ENCODE assay signal across 1 cellular context in the genomic region with DNA sequence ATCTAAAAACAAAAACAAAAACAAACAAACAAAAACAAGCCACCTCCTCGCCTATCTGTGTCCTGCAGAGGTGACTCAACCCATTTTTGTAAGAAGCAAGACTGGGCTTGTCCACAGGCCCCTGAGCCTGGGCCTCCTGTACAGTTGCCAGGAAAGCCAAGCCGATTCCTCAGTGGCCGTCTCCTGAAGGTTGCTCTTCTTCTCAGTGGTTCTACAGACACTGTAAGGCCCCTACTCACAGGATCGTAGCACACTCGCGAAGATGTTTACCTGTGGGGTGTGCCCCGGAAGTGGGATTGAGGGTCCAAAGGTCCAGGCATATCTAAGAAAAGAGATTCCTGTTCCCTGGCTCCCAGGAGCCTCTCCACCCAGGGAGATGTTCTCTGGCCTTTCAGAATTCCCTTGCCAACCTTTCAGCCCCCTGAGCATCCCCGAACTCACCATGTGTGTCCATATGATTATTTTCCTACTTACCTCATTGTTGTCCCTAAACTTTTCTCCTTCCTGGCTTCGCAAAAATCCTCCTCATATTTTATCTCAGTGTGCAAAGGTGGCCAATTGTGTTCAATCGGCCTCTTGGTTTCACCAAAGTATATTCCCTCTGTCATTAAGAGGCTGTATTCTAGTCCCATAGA.
TF ChIP-seq lines count a peak whose summit lies in the region.

No MANE protein-coding gene starts in this region.

TF ChIP-seq in GM23338, 12 proteins besides CTCF, POLR2A, EP300 and RAD21 (continued from another document):
- TF ChIP-seq, protein P1, sequence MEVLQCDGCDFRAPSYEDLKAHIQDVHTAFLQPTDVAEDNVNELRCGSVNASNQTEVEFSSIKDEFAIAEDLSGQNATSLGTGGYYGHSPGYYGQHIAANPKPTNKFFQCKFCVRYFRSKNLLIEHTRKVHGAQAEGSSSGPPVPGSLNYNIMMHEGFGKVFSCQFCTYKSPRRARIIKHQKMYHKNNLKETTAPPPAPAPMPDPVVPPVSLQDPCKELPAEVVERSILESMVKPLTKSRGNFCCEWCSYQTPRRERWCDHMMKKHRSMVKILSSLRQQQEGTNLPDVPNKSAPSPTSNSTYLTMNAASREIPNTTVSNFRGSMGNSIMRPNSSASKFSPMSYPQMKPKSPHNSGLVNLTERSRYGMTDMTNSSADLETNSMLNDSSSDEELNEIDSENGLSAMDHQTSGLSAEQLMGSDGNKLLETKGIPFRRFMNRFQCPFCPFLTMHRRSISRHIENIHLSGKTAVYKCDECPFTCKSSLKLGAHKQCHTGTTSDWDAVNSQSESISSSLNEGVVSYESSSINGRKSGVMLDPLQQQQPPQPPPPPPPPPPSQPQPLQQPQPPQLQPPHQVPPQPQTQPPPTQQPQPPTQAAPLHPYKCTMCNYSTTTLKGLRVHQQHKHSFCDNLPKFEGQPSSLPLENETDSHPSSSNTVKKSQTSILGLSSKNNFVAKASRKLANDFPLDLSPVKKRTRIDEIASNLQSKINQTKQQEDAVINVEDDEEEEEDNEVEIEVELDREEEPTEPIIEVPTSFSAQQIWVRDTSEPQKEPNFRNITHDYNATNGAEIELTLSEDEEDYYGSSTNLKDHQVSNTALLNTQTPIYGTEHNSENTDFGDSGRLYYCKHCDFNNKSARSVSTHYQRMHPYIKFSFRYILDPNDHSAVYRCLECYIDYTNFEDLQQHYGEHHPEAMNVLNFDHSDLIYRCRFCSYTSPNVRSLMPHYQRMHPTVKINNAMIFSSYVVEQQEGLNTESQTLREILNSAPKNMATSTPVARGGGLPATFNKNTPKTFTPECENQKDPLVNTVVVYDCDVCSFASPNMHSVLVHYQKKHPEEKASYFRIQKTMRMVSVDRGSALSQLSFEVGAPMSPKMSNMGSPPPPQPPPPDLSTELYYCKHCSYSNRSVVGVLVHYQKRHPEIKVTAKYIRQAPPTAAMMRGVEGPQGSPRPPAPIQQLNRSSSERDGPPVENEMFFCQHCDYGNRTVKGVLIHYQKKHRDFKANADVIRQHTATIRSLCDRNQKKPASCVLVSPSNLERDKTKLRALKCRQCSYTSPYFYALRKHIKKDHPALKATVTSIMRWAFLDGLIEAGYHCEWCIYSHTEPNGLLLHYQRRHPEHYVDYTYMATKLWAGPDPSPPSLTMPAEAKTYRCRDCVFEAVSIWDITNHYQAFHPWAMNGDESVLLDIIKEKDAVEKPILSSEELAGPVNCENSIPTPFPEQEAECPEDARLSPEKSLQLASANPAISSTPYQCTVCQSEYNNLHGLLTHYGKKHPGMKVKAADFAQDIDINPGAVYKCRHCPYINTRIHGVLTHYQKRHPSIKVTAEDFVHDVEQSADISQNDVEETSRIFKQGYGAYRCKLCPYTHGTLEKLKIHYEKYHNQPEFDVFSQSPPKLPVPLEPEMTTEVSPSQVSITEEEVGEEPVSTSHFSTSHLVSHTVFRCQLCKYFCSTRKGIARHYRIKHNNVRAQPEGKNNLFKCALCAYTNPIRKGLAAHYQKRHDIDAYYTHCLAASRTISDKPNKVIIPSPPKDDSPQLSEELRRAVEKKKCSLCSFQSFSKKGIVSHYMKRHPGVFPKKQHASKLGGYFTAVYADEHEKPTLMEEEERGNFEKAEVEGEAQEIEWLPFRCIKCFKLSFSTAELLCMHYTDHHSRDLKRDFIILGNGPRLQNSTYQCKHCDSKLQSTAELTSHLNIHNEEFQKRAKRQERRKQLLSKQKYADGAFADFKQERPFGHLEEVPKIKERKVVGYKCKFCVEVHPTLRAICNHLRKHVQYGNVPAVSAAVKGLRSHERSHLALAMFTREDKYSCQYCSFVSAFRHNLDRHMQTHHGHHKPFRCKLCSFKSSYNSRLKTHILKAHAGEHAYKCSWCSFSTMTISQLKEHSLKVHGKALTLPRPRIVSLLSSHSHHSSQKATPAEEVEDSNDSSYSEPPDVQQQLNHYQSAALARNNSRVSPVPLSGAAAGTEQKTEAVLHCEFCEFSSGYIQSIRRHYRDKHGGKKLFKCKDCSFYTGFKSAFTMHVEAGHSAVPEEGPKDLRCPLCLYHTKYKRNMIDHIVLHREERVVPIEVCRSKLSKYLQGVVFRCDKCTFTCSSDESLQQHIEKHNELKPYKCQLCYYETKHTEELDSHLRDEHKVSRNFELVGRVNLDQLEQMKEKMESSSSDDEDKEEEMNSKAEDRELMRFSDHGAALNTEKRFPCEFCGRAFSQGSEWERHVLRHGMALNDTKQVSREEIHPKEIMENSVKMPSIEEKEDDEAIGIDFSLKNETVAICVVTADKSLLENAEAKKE (CRISPR knock-in tag; IDR thresholded peaks at IDR 0.05): no peak
- TF ChIP-seq POLR2AphosphoS5 (IDR thresholded peaks at IDR 0.05; ENCODE audit: low read depth) (no peak), ZNF114 (CRISPR knock-in tag; IDR thresholded peaks at IDR 0.05) (no peak), ZNF331 (CRISPR knock-in tag; IDR thresholded peaks at IDR 0.05; ENCODE audit: low read depth) (no peak), EZH2 (IDR thresholded peaks at IDR 0.05; ENCODE audit: low read depth, unreplicated experiment) (no peak), NANOG (IDR thresholded peaks at IDR 0.05; ENCODE audit: borderline replicate concordance) (no peak), CREB1 (CRISPR knock-in tag; IDR thresholded peaks at IDR 0.05; ENCODE audit: low read depth) (no peak), STAT1 (IDR thresholded peaks at IDR 0.05; ENCODE audit: unreplicated experiment) (no peak), JUNB (IDR thresholded peaks at IDR 0.05; ENCODE audit: unreplicated experiment) (no peak)
- TF ChIP-seq, protein P2, sequence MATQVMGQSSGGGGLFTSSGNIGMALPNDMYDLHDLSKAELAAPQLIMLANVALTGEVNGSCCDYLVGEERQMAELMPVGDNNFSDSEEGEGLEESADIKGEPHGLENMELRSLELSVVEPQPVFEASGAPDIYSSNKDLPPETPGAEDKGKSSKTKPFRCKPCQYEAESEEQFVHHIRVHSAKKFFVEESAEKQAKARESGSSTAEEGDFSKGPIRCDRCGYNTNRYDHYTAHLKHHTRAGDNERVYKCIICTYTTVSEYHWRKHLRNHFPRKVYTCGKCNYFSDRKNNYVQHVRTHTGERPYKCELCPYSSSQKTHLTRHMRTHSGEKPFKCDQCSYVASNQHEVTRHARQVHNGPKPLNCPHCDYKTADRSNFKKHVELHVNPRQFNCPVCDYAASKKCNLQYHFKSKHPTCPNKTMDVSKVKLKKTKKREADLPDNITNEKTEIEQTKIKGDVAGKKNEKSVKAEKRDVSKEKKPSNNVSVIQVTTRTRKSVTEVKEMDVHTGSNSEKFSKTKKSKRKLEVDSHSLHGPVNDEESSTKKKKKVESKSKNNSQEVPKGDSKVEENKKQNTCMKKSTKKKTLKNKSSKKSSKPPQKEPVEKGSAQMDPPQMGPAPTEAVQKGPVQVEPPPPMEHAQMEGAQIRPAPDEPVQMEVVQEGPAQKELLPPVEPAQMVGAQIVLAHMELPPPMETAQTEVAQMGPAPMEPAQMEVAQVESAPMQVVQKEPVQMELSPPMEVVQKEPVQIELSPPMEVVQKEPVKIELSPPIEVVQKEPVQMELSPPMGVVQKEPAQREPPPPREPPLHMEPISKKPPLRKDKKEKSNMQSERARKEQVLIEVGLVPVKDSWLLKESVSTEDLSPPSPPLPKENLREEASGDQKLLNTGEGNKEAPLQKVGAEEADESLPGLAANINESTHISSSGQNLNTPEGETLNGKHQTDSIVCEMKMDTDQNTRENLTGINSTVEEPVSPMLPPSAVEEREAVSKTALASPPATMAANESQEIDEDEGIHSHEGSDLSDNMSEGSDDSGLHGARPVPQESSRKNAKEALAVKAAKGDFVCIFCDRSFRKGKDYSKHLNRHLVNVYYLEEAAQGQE (IDR thresholded peaks at IDR 0.05; ENCODE audit: unreplicated experiment): no peak
